13 cellular contexts compared by ENCODE assay signal in the genomic region with DNA sequence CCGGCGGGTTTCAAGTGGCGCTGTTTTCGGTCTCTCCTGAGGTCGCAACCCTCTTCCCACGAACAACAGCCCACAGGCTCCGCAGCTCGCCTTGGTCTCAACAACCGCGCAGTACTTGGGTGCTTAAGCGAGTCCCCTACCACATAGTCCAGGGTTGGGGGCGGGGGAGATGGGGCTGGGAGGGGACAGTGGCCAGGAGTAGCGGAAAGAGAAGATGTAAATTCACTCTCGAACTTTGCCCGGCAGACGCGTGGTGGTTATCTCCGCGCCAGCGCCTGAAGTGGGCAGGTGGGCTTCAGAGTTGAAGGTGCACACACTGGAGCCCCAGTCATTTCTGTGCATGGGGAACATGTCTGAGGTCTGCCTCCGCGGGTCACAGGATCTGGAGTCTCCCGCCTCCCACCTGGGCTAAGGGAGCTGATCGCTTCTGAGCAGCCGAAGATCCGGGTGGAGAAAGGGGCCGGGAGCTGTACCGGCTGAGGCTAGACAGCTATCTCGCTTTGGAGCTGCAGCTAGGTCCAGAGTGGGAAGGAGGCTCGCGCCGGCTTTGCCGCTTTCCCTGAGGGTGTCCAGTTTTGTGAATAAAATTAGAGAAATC. TPM values are rescaled to one million over a fixed set of nuclear protein-coding genes. Genes with fewer than 3 reads are reported as not detected.
DNase-seq lines count a peak whose midpoint lies in the region; ATAC-seq and TF ChIP-seq lines count a peak whose summit lies in the region.
"Had no signal": no experiment of that assay in that cellular context is flagged by ENCODE, and none has a peak within 500 bp of the region (broad histone marks: within the 10 kb centered on the region; RNA-seq: fewer than 3 reads in every experiment).

No MANE protein-coding gene starts in this region.

- H3K4me3 ChIP-seq in AG10803 (ENCODE audit: low read length), result peak overlapping the region; percentile 31
- peak overlapping the region; percentile 20 for H3K4me3 ChIP-seq in HFF-Myc (replicated peaks; ENCODE audit: low read depth, low read length)
- peak overlapping the region; percentile 60 for H3K4me3 ChIP-seq in coronary artery
- H3K4me3 ChIP-seq in naive thymus-derived CD4-positive, alpha-beta T cell (ENCODE audit: low read length), result no peak overlapping the region

- no peaks in the 10 kb centered on the region for H3K9me3 ChIP-seq in naive thymus-derived CD4-positive, alpha-beta T cell (ENCODE audit: control insufficient read depth in 2 of 3, low read length in 3 of 3)

- peaks cover 0 to 3% (median 0%) of the 10 kb centered on the region in 11 donors for H3K9me3 Mint-ChIP-seq in naive thymus-derived CD4-positive, alpha-beta T cell
- H3K9me3 Mint-ChIP-seq: CD8-positive, alpha-beta memory T cell; central memory CD8-positive, alpha-beta T cell; memory B cell had no signal

- intact Hi-C loops in naive thymus-derived CD4-positive, alpha-beta T cell (cut with micrococcal nuclease), result loop anchor here in 1 of 2 donors (10.0 kb wide), 1 partner anchor 939 kb away; no protein-coding TSS in a partner anchor

- POLR2A ChIA-PET in naive thymus-derived CD4-positive, alpha-beta T cell (lab: Charles Lee), result no interaction called here

- H3K36me3 Mint-ChIP-seq in naive thymus-derived CD4-positive, alpha-beta T cell, result peaks cover 0 to 18% (median 0%) of the 10 kb centered on the region in 5 donors
- H3K36me3 Mint-ChIP-seq: memory B cell had no signal

- peak overlapping the region; percentile 16 to 81 (median 75) for H3K4me3 Mint-ChIP-seq in naive thymus-derived CD4-positive, alpha-beta T cell

- H3K4me1 ChIP-seq in naive thymus-derived CD4-positive, alpha-beta T cell (ENCODE audit: control insufficient read depth in 2 of 2, insufficient read depth in 2 of 2, low read length in 2 of 2), result peaks cover 8 to 38% of the 10 kb centered on the region in 2 donors

- TF ChIP-seq CTCF in AG10803 (conservative IDR thresholded peaks at IDR 0.05; ENCODE audit: low read length) (no peak), HFF-Myc (IDR thresholded peaks at IDR 0.05; ENCODE audit: low read depth, low read length, missing control alignments) (no peak), coronary artery (IDR thresholded peaks at IDR 0.05) (no peak)

- CTCF ChIA-PET in naive thymus-derived CD4-positive, alpha-beta T cell (lab: Charles Lee), result interaction anchor here (0.9 to 3.4 kb wide), 5 partner anchors 9 to 293 kb away, joined by 3 to 16 read pairs (median 4); no protein-coding TSS in a partner anchor

- peaks cover 25 to 47% (median 39%) of the 10 kb centered on the region in 7 donors for H3K4me1 Mint-ChIP-seq in naive thymus-derived CD4-positive, alpha-beta T cell

- H3K36me3 ChIP-seq in naive thymus-derived CD4-positive, alpha-beta T cell (ENCODE audit: control insufficient read depth in 2 of 3, insufficient read depth in 3 of 3, low read length in 3 of 3), result no peaks in the 10 kb centered on the region

- no peak for DNase-seq in AG10803 (ENCODE audit: low read depth)
- DNase-seq in HFF-Myc (ENCODE audit: extremely low read depth, low read depth), result no peak
- no peak for DNase-seq in coronary artery (ENCODE audit: low spot score)
- DNase-seq in naive thymus-derived CD4-positive, alpha-beta T cell, result peak in 1 of 9 donors; percentile 14
- DNase-seq in mesenteric fat pad (ENCODE audit: low spot score), result no peak
- DNase-seq in NCI-H187 (lab: John Stamatoyannopoulos, UW), result no peak
- no peak for DNase-seq in DMS79 treated with DMSO at 0.1 percent for 48 hours (lab: John Stamatoyannopoulos, UW)
- DNase-seq in ureter (ENCODE audit: low spot score), result no peak
- DNase-seq: CD8-positive, alpha-beta memory T cell; NCI-H1436 treated with DMSO at 0.1 percent for 48 hours had no signal

- no peak overlapping the region for H3K27ac ChIP-seq in coronary artery
- no peak overlapping the region for H3K27ac ChIP-seq in naive thymus-derived CD4-positive, alpha-beta T cell (ENCODE audit: low read depth, low read length)

- H3K27ac Mint-ChIP-seq in naive thymus-derived CD4-positive, alpha-beta T cell, result no peak overlapping the region
- H3K27ac Mint-ChIP-seq: memory B cell had no signal

- H3K27me3 ChIP-seq in naive thymus-derived CD4-positive, alpha-beta T cell (ENCODE audit: control insufficient read depth in 2 of 2, insufficient read depth in 2 of 2, low read length in 2 of 2), result peaks cover 0 to 25% of the 10 kb centered on the region in 2 donors

- H3K27me3 Mint-ChIP-seq in naive thymus-derived CD4-positive, alpha-beta T cell, result peaks cover 38 to 48% (median 42%) of the 10 kb centered on the region in 5 donors
- H3K27me3 Mint-ChIP-seq: central memory CD8-positive, alpha-beta T cell had no signal

- no peak for ATAC-seq in naive thymus-derived CD4-positive, alpha-beta T cell

RNA-seq across cellular contexts. Expression of gene FOXD2, which starts 4.3 kb away (rescaled TPM):
- under 1 TPM; 0.16 to 0.59 (median 0.24) TPM for total RNA-seq in naive thymus-derived CD4-positive, alpha-beta T cell
- under 1 TPM; 0.05 TPM for polyA plus RNA-seq in naive thymus-derived CD4-positive, alpha-beta T cell
- total RNA-seq in mesenteric fat pad, result 0.13 TPM
- total RNA-seq in ureter, result 0.34 TPM

RNA-seq across cellular contexts. Expression of gene FOXE3, which starts 17.5 kb away (rescaled TPM):
- total RNA-seq in naive thymus-derived CD4-positive, alpha-beta T cell, result not detected
- polyA plus RNA-seq in naive thymus-derived CD4-positive, alpha-beta T cell, result not detected
- total RNA-seq in mesenteric fat pad (not detected), ureter (not detected)
- total RNA-seq: CD8-positive, alpha-beta memory T cell; skeletal muscle tissue had no signal
- polyA plus RNA-seq: CD8-positive, alpha-beta memory T cell had no signal
